8 cellular contexts compared by ENCODE assay signal in genomic region chr3:129607391-129608068, GRCh38. TPM values are rescaled to one million over a fixed set of nuclear protein-coding genes. Genes with fewer than 3 reads are reported as not detected.
DNase-seq lines count a peak whose midpoint lies in the region; ATAC-seq, FAIRE-seq and TF ChIP-seq lines count a peak whose summit lies in the region.

No MANE protein-coding gene starts in this region.

- peaks cover 56 to 81% (median 76%) of the 10 kb centered on the region in 10 experiments for H3K4me1 ChIP-seq in BLaER1 treated with 17β-estradiol and CSF1 and Interleukin-3, amounts not matched to agents 10 nM and 100 nM
- H3K4me1 ChIP-seq in endothelial cell of umbilical vein (ENCODE audit: control insufficient read depth, extremely low read depth, insufficient read depth, low read length) = peaks cover 52% of the 10 kb centered on the region
- peaks cover 36 to 45% of the 10 kb centered on the region in 2 donors for H3K4me1 ChIP-seq in neuronal stem cell (ENCODE audit: control insufficient read depth in 2 of 2, insufficient read depth in 1 of 2, low read depth in 1 of 2, low read length in 2 of 2)

- peak overlapping the region; percentile 88 for H2BK15ac ChIP-seq in neuronal stem cell (ENCODE audit: low read length)

- no peak overlapping the region for H4K8ac ChIP-seq in neuronal stem cell (ENCODE audit: low read depth, low read length)

- POLR2A ChIA-PET in RWPE1 (lab: Yijun Ruan, JAX; ENCODE audit: low non-redundant PET) (interaction anchor here (0.6 kb wide), 1 partner anchor 15 kb away, joined by 3 read pairs; no protein-coding TSS in a partner anchor), endothelial cell of umbilical vein (lab: Charles Lee) (interaction anchor here (0.6 kb wide), 1 partner anchor 15 kb away, joined by 3 read pairs; no protein-coding TSS in a partner anchor)

- H3K79me1 ChIP-seq in neuronal stem cell (ENCODE audit: low read depth, low read length) = peaks cover 10% of the 10 kb centered on the region

- CTCF ChIA-PET in RWPE1 (lab: Yijun Ruan, JAX) (no interaction called here), endothelial cell of umbilical vein (lab: Charles Lee) (interaction anchor here (1.0 to 2.4 kb wide), 3 partner anchors 12 to 117 kb away, joined by 5 to 11 read pairs (median 10); no protein-coding TSS in a partner anchor)

- peaks cover 0 to 25% (median 0%) of the 10 kb centered on the region in 11 experiments; a peak in 8 of 22 replicates for H3K36me3 ChIP-seq in BLaER1 treated with 17β-estradiol and CSF1 and Interleukin-3, amounts not matched to agents 10 nM and 100 nM
- H3K36me3 ChIP-seq in endothelial cell of umbilical vein (ENCODE audit: control insufficient read depth in 2 of 2, extremely low read depth in 1 of 2, insufficient read depth in 2 of 2, low read length in 2 of 2) (no peaks in the 10 kb centered on the region), neuronal stem cell (replicated peaks in 1 of 2; ENCODE audit: control insufficient read depth in 2 of 2, insufficient read depth in 2 of 2, low read length in 2 of 2) (no peaks in the 10 kb centered on the region)

- peak; percentile 52 for TF ChIP-seq POLR2A in endothelial cell of umbilical vein (IDR thresholded peaks at IDR 0.05; ENCODE audit: low read depth, low read length)

- peak overlapping the region; percentile 71 to 93 (median 83) for H3K9ac ChIP-seq in BLaER1 treated with 17β-estradiol and CSF1 and Interleukin-3, amounts not matched to agents 10 nM and 100 nM
- peak overlapping the region; percentile 68 for H3K9ac ChIP-seq in endothelial cell of umbilical vein (replicated peaks; ENCODE audit: extremely low read depth, insufficient read depth, low read length)
- peak overlapping the region; percentile 89 for H3K9ac ChIP-seq in neuronal stem cell (ENCODE audit: low read depth, low read length, poor library complexity)

- no peaks in the 10 kb centered on the region for H3K9me1 ChIP-seq in endothelial cell of umbilical vein (replicated peaks; ENCODE audit: control insufficient read depth, extremely low read depth, insufficient read depth, low read length)

- dilution Hi-C loops in endothelial cell of umbilical vein (cut with MboI; ENCODE audit: extremely low pct_ligation_motif_present, low sequenced_read_pairs) = no loop called here

- intact Hi-C loops in endothelial cell of umbilical vein (cut with micrococcal nuclease) = loop anchor here (1.0 to 2.0 kb wide), 3 partner anchors 8 to 16 kb away; no protein-coding TSS in a partner anchor

- H4K20me1 ChIP-seq in BLaER1 treated with 17β-estradiol and CSF1 and Interleukin-3, amounts not matched to agents 10 nM and 100 nM = peaks cover 32 to 39% (median 36%) of the 10 kb centered on the region in 11 experiments
- no peaks in the 10 kb centered on the region for H4K20me1 ChIP-seq in endothelial cell of umbilical vein (replicated peaks; ENCODE audit: control insufficient read depth, extremely low read depth, insufficient read depth, low read length)

- FAIRE-seq in endothelial cell of umbilical vein (lab: Jason Lieb, UNC) = peak; percentile 71

- H3K27me3 ChIP-seq in BLaER1 treated with 17β-estradiol and CSF1 and Interleukin-3, amounts not matched to agents 10 nM and 100 nM = no peaks in the 10 kb centered on the region
- no peaks in the 10 kb centered on the region for H3K27me3 ChIP-seq in endothelial cell of umbilical vein (ENCODE audit: control insufficient read depth in 2 of 2, insufficient read depth in 2 of 2, low read length in 2 of 2)
- H3K27me3 ChIP-seq in neuronal stem cell (ENCODE audit: control insufficient read depth in 3 of 3, insufficient read depth in 3 of 3, low read depth in 1 of 3, low read length in 3 of 3) = peaks cover 8 to 39% (median 14%) of the 10 kb centered on the region in 3 experiments

- TF ChIP-seq CTCF in RWPE1 (conservative IDR thresholded peaks at IDR 0.05; ENCODE audit: low read depth) = no peak
- TF ChIP-seq CTCF in endothelial cell of umbilical vein (IDR thresholded peaks at IDR 0.05; ENCODE audit: extremely low read depth in 1 of 2, insufficient read depth in 1 of 2, low read depth in 1 of 2, low read length in 2 of 2) = no peak

- H2AFZ ChIP-seq in endothelial cell of umbilical vein (ENCODE audit: low read depth, low read length) (no peak overlapping the region), neuronal stem cell (ENCODE audit: low read length) (peak overlapping the region; percentile 98)

- no peak overlapping the region for H4K91ac ChIP-seq in neuronal stem cell (ENCODE audit: low read depth, low read length, poor library complexity)

- peak overlapping the region; percentile 74 to 91 (median 86) for H3K27ac ChIP-seq in BLaER1 treated with 17β-estradiol and CSF1 and Interleukin-3, amounts not matched to agents 10 nM and 100 nM
- H3K27ac ChIP-seq in RWPE1 (peak overlapping the region; percentile 68), endothelial cell of umbilical vein (ENCODE audit: insufficient read depth, low read depth, low read length) (peak overlapping the region; percentile 85), neuronal stem cell (replicated peaks; ENCODE audit: low read length) (no peak overlapping the region)

- no peak overlapping the region for H2BK5ac ChIP-seq in neuronal stem cell (ENCODE audit: low read length)

- H3K23ac ChIP-seq in neuronal stem cell (ENCODE audit: low read depth, low read length, poor library complexity) = peak overlapping the region; percentile 65

- WGBS in neuronal stem cell (ENCODE audit: extremely low coverage in 2 of 2, insufficient read length in 2 of 2, insufficient replicate concordance in 1 of 2), 2 donors = no CpG with 5 or more reads among the region's 18 CpGs

- H2BK120ac ChIP-seq in neuronal stem cell (ENCODE audit: low read depth, low read length) = peak overlapping the region; percentile 50

- peak overlapping the region; percentile 97 for H2AK5ac ChIP-seq in neuronal stem cell (ENCODE audit: low read depth, low read length)

- peak overlapping the region; percentile 52 to 96 (median 82) for H3K4me3 ChIP-seq in BLaER1 treated with 17β-estradiol and CSF1 and Interleukin-3, amounts not matched to agents 10 nM and 100 nM
- H3K4me3 ChIP-seq in endothelial cell of umbilical vein (replicated peaks in 1 of 3; ENCODE audit: insufficient read depth in 1 of 3, low read depth in 1 of 3, low read length in 3 of 3) = peak overlapping the region in 1 of 3 experiments; percentile 34
- H3K4me3 ChIP-seq in neuronal stem cell (ENCODE audit: low read length in 2 of 2) = peak overlapping the region; percentile 52 to 81

- H3K4me2 ChIP-seq in BLaER1 treated with 17β-estradiol and CSF1 and Interleukin-3, amounts not matched to agents 10 nM and 100 nM = peak overlapping the region; percentile 86 to 99 (median 95)
- H3K4me2 ChIP-seq in endothelial cell of umbilical vein (ENCODE audit: insufficient read depth, low read length) (peak overlapping the region; percentile 15), neuronal stem cell (ENCODE audit: insufficient read depth, low read length, poor library complexity, severe bottlenecking) (peak overlapping the region; percentile 63)

- peaks cover 38% of the 10 kb centered on the region for H3K79me2 ChIP-seq in endothelial cell of umbilical vein (ENCODE audit: control insufficient read depth, insufficient read depth, low read length)

- DNase-seq in RWPE1 (ENCODE audit: low spot score) = no peak
- DNase-seq in endothelial cell of umbilical vein (ENCODE audit: low read depth, low spot score) = peak; percentile 50
- no peak for DNase-seq in neuronal stem cell (ENCODE audit: low spot score)
- DNase-seq in HuH-7.5 (ENCODE audit: low spot score) = no peak
- no peak for DNase-seq in stimulated activated CD4-positive, alpha-beta T cell treated with anti-CD3 and anti-CD28 coated beads, Interleukin-12 subunit alpha, Interleukin-12 subunit beta, amount 100 ng/mL, for 4 hours

- H3K18ac ChIP-seq in neuronal stem cell (ENCODE audit: low read length) = peak overlapping the region; percentile 94

- TSS peak; percentile 30 for BruUV-seq in endothelial cell of umbilical vein (replicated peaks; lab: Mats Ljungman, UMichigan)

- peak overlapping the region; percentile 56 for H3K4ac ChIP-seq in neuronal stem cell (ENCODE audit: low read length)

- H3K14ac ChIP-seq in neuronal stem cell (ENCODE audit: low read length) = peak overlapping the region; percentile 90

- ATAC-seq in GM19463 (IDR thresholded peaks at IDR 0.05; ENCODE audit: unreplicated experiment) = no peak
- no peak for ATAC-seq in HG02623 (IDR thresholded peaks at IDR 0.05; ENCODE audit: unreplicated experiment)

- no peak overlapping the region for H2BK12ac ChIP-seq in neuronal stem cell (ENCODE audit: low read length)

- H3K9me3 ChIP-seq in BLaER1 treated with 17β-estradiol and CSF1 and Interleukin-3, amounts not matched to agents 10 nM and 100 nM (replicated peaks in 1 of 11) = no peaks in the 10 kb centered on the region
- no peaks in the 10 kb centered on the region for H3K9me3 ChIP-seq in endothelial cell of umbilical vein (replicated peaks; ENCODE audit: control insufficient read depth, insufficient read depth, low read length)
- H3K9me3 ChIP-seq in neuronal stem cell (replicated peaks in 1 of 2; ENCODE audit: control insufficient read depth in 2 of 2, insufficient read depth in 1 of 2, low read depth in 1 of 2, low read length in 2 of 2) = peaks cover 0 to 5% of the 10 kb centered on the region in 2 donors

TF ChIP-seq in endothelial cell of umbilical vein, 7 proteins besides CTCF, POLR2A, EP300 and RAD21:
- no peak for TF ChIP-seq GATA2 (IDR thresholded peaks at IDR 0.05; ENCODE audit: insufficient read depth, insufficient read length, low read depth, low read length)
- TF ChIP-seq EZH2 (IDR thresholded peaks at IDR 0.05; ENCODE audit: borderline replicate concordance, low read depth, low read length, severe bottlenecking) = no peak
- TF ChIP-seq POLR2AphosphoS5 (IDR thresholded peaks at IDR 0.05; ENCODE audit: insufficient read depth, low read depth, low read length) = no peak

RNA-seq across cellular contexts. Expression of gene PLXND1, which starts 1.1 kb away (rescaled TPM):
- 834 and 860 TPM in 2 replicates for total RNA-seq in endothelial cell of umbilical vein
- 300 and 332 TPM in 2 replicates for polyA plus RNA-seq in endothelial cell of umbilical vein
- polyA plus RNA-seq in endothelial cell of umbilical vein (2011; cell fraction: cytosol; rRNA removed) = 436 and 495 TPM in 2 replicates
- polyA plus RNA-seq in endothelial cell of umbilical vein (2011; cell fraction: nucleus; rRNA removed) = 1,145 and 1,490 TPM in 2 replicates
- polyA plus RNA-seq in endothelial cell of umbilical vein (2012) = 463 and 559 TPM in 2 replicates
- 583 and 647 TPM in 2 replicates for polyA minus RNA-seq in endothelial cell of umbilical vein
- polyA minus RNA-seq in endothelial cell of umbilical vein (2011; cell fraction: cytosol; rRNA and poly(A)+ RNA removed) = 21.9 TPM
- 454 and 479 TPM in 2 replicates for polyA minus RNA-seq in endothelial cell of umbilical vein (2011; cell fraction: nucleus; rRNA and poly(A)+ RNA removed)
- 43.7 TPM for polyA plus RNA-seq in neuronal stem cell (2013, experiment 1 of 2)
- polyA plus RNA-seq in neuronal stem cell (2013, experiment 2 of 2) = 41.8 TPM

Comparison
In these comparisons a context has a peak if more than half of its experiments do, and no peak if none do; other contexts are left out.
1. H3K4me2 ChIP-seq: peak in every context shown above with its lines; median percentile 95 in BLaER1 treated with 17β-estradiol and CSF1 and Interleukin-3, amounts not matched to agents 10 nM and 100 nM; 63 in neuronal stem cell; 15 in endothelial cell of umbilical vein.